ENCODE assay signal across 26 cellular contexts in the genomic region with DNA sequence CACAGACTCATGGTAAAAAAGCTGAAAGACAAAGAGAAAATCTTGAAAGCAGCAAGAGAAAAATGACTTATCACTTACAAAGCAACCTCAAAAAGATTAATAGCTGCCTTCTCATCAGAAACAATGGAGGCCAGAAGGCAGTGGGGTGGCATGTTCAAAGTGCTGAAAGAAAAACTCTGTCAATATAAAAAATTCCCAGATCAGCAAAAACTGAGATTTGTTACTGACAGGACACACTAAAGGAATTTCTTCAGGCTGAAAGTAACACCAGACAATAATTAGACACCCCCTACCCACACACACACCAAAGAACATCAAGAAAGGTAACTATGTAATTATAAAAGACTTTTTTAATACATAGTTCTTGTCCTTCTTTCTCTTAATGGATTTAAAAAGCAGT.
A peak's percentile ranks its signal among the peaks of the same experiment; 100 is the strongest.
DNase-seq lines count a peak whose midpoint lies in the region; ATAC-seq, FAIRE-seq and TF ChIP-seq lines count a peak whose summit lies in the region.
"Had no signal": no experiment of that assay in that cellular context is flagged by ENCODE, and none has a peak within 500 bp of the region (broad histone marks: within the 10 kb centered on the region; RNA-seq: fewer than 3 reads in every experiment).

No MANE protein-coding gene starts in this region.

- H3K4me1 ChIP-seq in HepG2 (ENCODE audit: insufficient read depth, low read length) (no peaks in the 10 kb centered on the region), right lobe of liver (no peaks in the 10 kb centered on the region), K562 (replicated peaks in 1 of 2; ENCODE audit: control insufficient read depth in 2 of 2, insufficient read depth in 2 of 2, low read length in 2 of 2) (no peaks in the 10 kb centered on the region)
- H3K4me1 ChIP-seq: BLaER1 had no signal

- POLR2A ChIA-PET in HepG2 (lab: Yijun Ruan, JAX): no interaction called here
- POLR2A ChIA-PET in K562 (lab: Yijun Ruan, JAX): no interaction called here

- DNase-seq in HepG2 (ENCODE audit: low spot score) (no peak), right lobe of liver (no peak), K562 (ENCODE audit: extremely low read depth in 1 of 4, low spot score in 3 of 4) (no peak), type B pancreatic cell (ENCODE audit: extremely low spot score, unreplicated experiment) (no peak), G401 (ENCODE audit: low spot score) (no peak), left lobe of liver (ENCODE audit: low spot score) (no peak)
- DNase-seq: ACHN; BE2C; C1 segment of cervical spinal cord; CD4-positive, alpha-beta memory T cell; CD4-positive, CD25-positive, alpha-beta regulatory T cell; CD8-positive, alpha-beta memory T cell; COR-L47; DMS 273 treated with DMSO at 0.1 percent for 48 hours; DMS153; DMS53; DMS79; DND-41; EL; GF-D8 had no signal

- peaks cover 11% of the 10 kb centered on the region for H3K4me1 Mint-ChIP-seq in type B pancreatic cell (ENCODE audit: unreplicated experiment)
- H3K4me1 Mint-ChIP-seq: CD4-positive, alpha-beta memory T cell; CD4-positive, CD25-positive, alpha-beta regulatory T cell; CD8-positive, alpha-beta memory T cell had no signal

- TF ChIP-seq RAD21 in HepG2 (CRISPR knock-in tag; IDR thresholded peaks at IDR 0.05): no peak
- no peak for TF ChIP-seq RAD21 in K562 (CRISPR knock-in tag; conservative IDR thresholded peaks at IDR 0.05 in 1 of 2, IDR thresholded peaks at IDR 0.05 in 1 of 2)

- H3K9ac ChIP-seq in HepG2 (ENCODE audit: insufficient read depth, low read depth, low read length) (no peak overlapping the region), K562 (ENCODE audit: insufficient read depth in 1 of 2, low read depth in 2 of 2, low read length in 2 of 2) (no peak overlapping the region)
- H3K9ac ChIP-seq: BLaER1 had no signal

- no peak for TF ChIP-seq EP300 in HepG2 (IDR thresholded peaks at IDR 0.05; ENCODE audit: low read depth in 2 of 2, low read length in 2 of 2)
- TF ChIP-seq EP300 in HepG2 (CRISPR knock-in tag; IDR thresholded peaks at IDR 0.05; ENCODE audit: borderline replicate concordance): no peak
- no peak for TF ChIP-seq EP300 in K562 (IDR thresholded peaks at IDR 0.05; ENCODE audit: low read length)

- no peaks in the 10 kb centered on the region for H3K9me3 Mint-ChIP-seq in type B pancreatic cell
- H3K9me3 Mint-ChIP-seq: CD4-positive, CD25-positive, alpha-beta regulatory T cell; CD8-positive, alpha-beta memory T cell had no signal

- H3K27me3 ChIP-seq in HepG2 (ENCODE audit: control insufficient read depth in 1 of 2, insufficient read depth in 2 of 2, low read length in 2 of 2) (peaks cover 0 to 12% of the 10 kb centered on the region in 2 experiments; a peak in 3 of 5 replicates), right lobe of liver (no peaks in the 10 kb centered on the region), K562 (ENCODE audit: control insufficient read depth in 2 of 2, insufficient read depth in 2 of 2, low read length in 2 of 2) (peaks cover under 1 to 3% of the 10 kb centered on the region in 2 experiments; a peak in 2 of 5 replicates)
- H3K27me3 ChIP-seq: BE2C, BLaER1 had no signal

- BruUV-seq in HepG2 (replicated peaks; lab: Mats Ljungman, UMichigan) (no TSS peak), K562 (replicated peaks; lab: Mats Ljungman, UMichigan) (no TSS peak)

- peak overlapping the region; percentile 20 for H3K4me3 Mint-ChIP-seq in type B pancreatic cell
- H3K4me3 Mint-ChIP-seq: CD14-positive monocyte; CD4-positive, alpha-beta memory T cell; CD4-positive, CD25-positive, alpha-beta regulatory T cell; CD8-positive, alpha-beta memory T cell had no signal

- FAIRE-seq in HepG2 (lab: Jason Lieb, UNC) (no peak), K562 (lab: Jason Lieb, UNC) (no peak)
- FAIRE-seq: G401.6, GM12891, GM19239 had no signal

- H3K27ac ChIP-seq in HepG2 (ENCODE audit: extremely low read length, insufficient read depth, low read length) (no peak overlapping the region), right lobe of liver (no peak overlapping the region), K562 (ENCODE audit: extremely low read depth, low read depth, low read length) (no peak overlapping the region)
- H3K27ac ChIP-seq: 22Rv1, BLaER1 had no signal

- no peaks in the 10 kb centered on the region for H3K36me3 Mint-ChIP-seq in type B pancreatic cell
- H3K36me3 Mint-ChIP-seq: CD14-positive monocyte; CD4-positive, alpha-beta memory T cell; CD4-positive, CD25-positive, alpha-beta regulatory T cell had no signal

- TF ChIP-seq POLR2A in HepG2 (IDR thresholded peaks at IDR 0.05; ENCODE audit: insufficient read depth in 1 of 2, low read depth in 2 of 2, low read length in 2 of 2) (no peak), right lobe of liver (IDR thresholded peaks at IDR 0.05) (no peak), K562 (conservative IDR thresholded peaks at IDR 0.05) (no peak)

- no peak for ATAC-seq in HepG2
- no peak for ATAC-seq in right lobe of liver
- no peak for ATAC-seq in K562
- ATAC-seq in left lobe of liver: no peak

- H3K27me3 Mint-ChIP-seq in type B pancreatic cell: peaks cover 6% of the 10 kb centered on the region

- H3K4me2 ChIP-seq in HepG2 (ENCODE audit: low read depth, low read length) (no peak overlapping the region), K562 (ENCODE audit: insufficient read depth, low read length) (no peak overlapping the region)
- H3K4me2 ChIP-seq: BLaER1 had no signal

- peak overlapping the region; percentile 32 for H3K27ac Mint-ChIP-seq in type B pancreatic cell
- H3K27ac Mint-ChIP-seq: CD14-positive monocyte; CD4-positive, alpha-beta memory T cell; CD4-positive, CD25-positive, alpha-beta regulatory T cell had no signal

- H3K9me3 ChIP-seq in HepG2 (ENCODE audit: low read length) (no peaks in the 10 kb centered on the region), right lobe of liver (no peaks in the 10 kb centered on the region), K562 (replicated peaks; ENCODE audit: control insufficient read depth, insufficient read depth, low read depth, low read length) (no peaks in the 10 kb centered on the region)
- H3K9me3 ChIP-seq: BE2C, BLaER1 had no signal

- in situ Hi-C loops in HepG2 (cut with HindIII; ENCODE audit: extremely low pct_ligation_motif_present, low pct_unique_long_range_greater_than_20kb) (no loop called here), K562 (cut with MboI) (no loop called here), G401 (cut with HindIII; ENCODE audit: low sequenced_read_pairs) (no loop called here)

- no peak overlapping the region for H2AFZ ChIP-seq in HepG2 (ENCODE audit: low read length)
- no peak overlapping the region for H2AFZ ChIP-seq in K562 (ENCODE audit: low read depth, low read length)

- no peaks in the 10 kb centered on the region for H3K79me2 ChIP-seq in HepG2 (ENCODE audit: insufficient read depth, low read length)
- no peaks in the 10 kb centered on the region for H3K79me2 ChIP-seq in K562 (ENCODE audit: control insufficient read depth, insufficient read depth, low read length)

- no peaks in the 10 kb centered on the region for H3K9me1 ChIP-seq in K562 (ENCODE audit: control insufficient read depth, insufficient read depth, low read length)

- H3K36me3 ChIP-seq in HepG2 (replicated peaks in 1 of 2; ENCODE audit: control insufficient read depth in 1 of 2, insufficient read depth in 2 of 2, low read length in 2 of 2): no peaks in the 10 kb centered on the region
- H3K36me3 ChIP-seq in right lobe of liver: no peaks in the 10 kb centered on the region
- no peaks in the 10 kb centered on the region for H3K36me3 ChIP-seq in K562 (ENCODE audit: control insufficient read depth, insufficient read depth, low read length)
- H3K36me3 ChIP-seq: BE2C, BLaER1 had no signal

- no peak overlapping the region for H3K4me3 ChIP-seq in HepG2 (replicated peaks in 1 of 3; ENCODE audit: insufficient read depth in 1 of 3, low read depth in 2 of 3, low read length in 3 of 3)
- no peak overlapping the region for H3K4me3 ChIP-seq in right lobe of liver
- no peak overlapping the region for H3K4me3 ChIP-seq in K562
- H3K4me3 ChIP-seq: BLaER1 had no signal

- CTCF ChIA-PET in HepG2 (lab: Yijun Ruan, JAX; ENCODE audit: low intra/inter-chr PET ratio, low total read pairs) (no interaction called here), K562 (lab: Yijun Ruan, JAX; ENCODE audit: low intra/inter-chr PET ratio) (no interaction called here)

- no peak for TF ChIP-seq CTCF in HepG2 (CRISPR knock-in tag; IDR thresholded peaks at IDR 0.05)
- TF ChIP-seq CTCF in right lobe of liver (IDR thresholded peaks at IDR 0.05): no peak
- TF ChIP-seq CTCF in K562 (IDR thresholded peaks at IDR 0.05 in 2 of 3, conservative IDR thresholded peaks at IDR 0.05 in 1 of 3; ENCODE audit: insufficient read depth in 2 of 3, low read depth in 1 of 3, low read length in 3 of 3): no peak
- TF ChIP-seq CTCF in type B pancreatic cell (conservative IDR thresholded peaks at IDR 0.05): no peak

- H4K20me1 ChIP-seq in HepG2 (ENCODE audit: insufficient read depth, low read length) (no peaks in the 10 kb centered on the region), K562 (replicated peaks; ENCODE audit: control insufficient read depth, insufficient read depth, low read length) (no peaks in the 10 kb centered on the region)
- H4K20me1 ChIP-seq: BLaER1 had no signal

- intact Hi-C loops in HepG2 (cut with micrococcal nuclease; ENCODE audit: unreplicated experiment) (no loop called here), right lobe of liver (cut with DNase I) (no loop called here), K562 (cut with micrococcal nuclease) (no loop called here)

TF ChIP-seq in HepG2, 621 proteins besides CTCF, POLR2A, EP300 and RAD21 (continues in another document):
- TF ChIP-seq MAFF (IDR thresholded peaks at IDR 0.05; ENCODE audit: low read depth, low read length): peak; percentile 71
- TF ChIP-seq NFATC3 (CRISPR knock-in tag; IDR thresholded peaks at IDR 0.05): no peak
- TF ChIP-seq ZNF180 (CRISPR knock-in tag; IDR thresholded peaks at IDR 0.05; ENCODE audit: borderline replicate concordance, low read depth): no peak
- TF ChIP-seq GZF1 (CRISPR knock-in tag; IDR thresholded peaks at IDR 0.05): no peak
- no peak for TF ChIP-seq SSRP1 (CRISPR knock-in tag; IDR thresholded peaks at IDR 0.05)
- no peak for TF ChIP-seq RFX1 (IDR thresholded peaks at IDR 0.05)
- TF ChIP-seq MAFK (conservative IDR thresholded peaks at IDR 0.05 in 1 of 2, IDR thresholded peaks at IDR 0.05 in 1 of 2; ENCODE audit: low read length in 2 of 2): peak; percentile 71 to 82

TF ChIP-seq in K562, 482 proteins besides CTCF, POLR2A, EP300 and RAD21 (continues in another document):
- TF ChIP-seq MAFF (IDR thresholded peaks at IDR 0.05; ENCODE audit: low read length) (peak; percentile 27; the same call in 1 of the 2 replicates), DPF2 (IDR thresholded peaks at IDR 0.05) (no peak), ZNF316 (IDR thresholded peaks at IDR 0.05) (peak; percentile 26; the same call in 1 of the 2 replicates)
